1 cellular context compared by ENCODE assay signal in the genomic region with DNA sequence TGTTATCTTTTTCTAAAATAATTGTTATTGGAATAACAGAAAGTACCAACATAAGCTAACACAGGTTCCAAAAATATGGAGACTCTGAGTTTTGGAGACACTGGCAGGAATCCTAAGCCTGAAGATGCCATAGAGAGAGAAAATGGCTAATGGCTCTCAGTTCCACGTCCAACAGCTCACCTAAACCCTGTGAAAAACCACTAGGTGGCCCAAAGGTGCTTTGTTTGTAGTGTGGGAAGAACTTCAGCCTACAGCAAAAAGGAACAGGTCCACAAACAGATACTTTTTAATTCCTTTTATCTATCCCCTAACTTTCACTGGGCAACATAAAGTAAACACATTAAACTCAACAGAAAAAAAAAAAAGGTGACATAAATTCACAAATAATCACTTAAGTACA.
TF ChIP-seq lines count a peak whose summit lies in the region.

No MANE protein-coding gene starts in this region.

TF ChIP-seq in A549, 52 proteins besides CTCF, POLR2A, EP300 and RAD21 (continued from another document):
- TF ChIP-seq, protein P1, sequence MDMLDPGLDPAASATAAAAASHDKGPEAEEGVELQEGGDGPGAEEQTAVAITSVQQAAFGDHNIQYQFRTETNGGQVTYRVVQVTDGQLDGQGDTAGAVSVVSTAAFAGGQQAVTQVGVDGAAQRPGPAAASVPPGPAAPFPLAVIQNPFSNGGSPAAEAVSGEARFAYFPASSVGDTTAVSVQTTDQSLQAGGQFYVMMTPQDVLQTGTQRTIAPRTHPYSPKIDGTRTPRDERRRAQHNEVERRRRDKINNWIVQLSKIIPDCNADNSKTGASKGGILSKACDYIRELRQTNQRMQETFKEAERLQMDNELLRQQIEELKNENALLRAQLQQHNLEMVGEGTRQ (IDR thresholded peaks at IDR 0.05): no peak
- TF ChIP-seq ZNF302 (CRISPR knock-in tag; IDR thresholded peaks at IDR 0.05) (no peak), ZC3H11A (IDR thresholded peaks at IDR 0.05) (no peak), RARB (CRISPR knock-in tag; IDR thresholded peaks at IDR 0.05) (no peak), TP53 (CRISPR knock-in tag; IDR thresholded peaks at IDR 0.05) (no peak), HOXB5 (CRISPR knock-in tag; IDR thresholded peaks at IDR 0.05) (no peak), JUN (IDR thresholded peaks at IDR 0.05) (no peak), HMGXB4 (CRISPR knock-in tag; IDR thresholded peaks at IDR 0.05; ENCODE audit: borderline replicate concordance) (no peak), CHD2 (IDR thresholded peaks at IDR 0.05; ENCODE audit: low read length, partially characterized antibody) (no peak), CBX8 (IDR thresholded peaks at IDR 0.05) (no peak), RCOR1 (IDR thresholded peaks at IDR 0.05; ENCODE audit: low read depth, low read length) (no peak), E2F6 (IDR thresholded peaks at IDR 0.05; ENCODE audit: borderline replicate concordance, low read depth) (no peak), REST (IDR thresholded peaks at IDR 0.05) (no peak), CEBPB (IDR thresholded peaks at IDR 0.05) (no peak), CBX2 (IDR thresholded peaks at IDR 0.05; ENCODE audit: borderline replicate concordance, low read depth) (no peak), EHMT2 (IDR thresholded peaks at IDR 0.05; ENCODE audit: low read depth) (no peak)
